In the genomic region with DNA sequence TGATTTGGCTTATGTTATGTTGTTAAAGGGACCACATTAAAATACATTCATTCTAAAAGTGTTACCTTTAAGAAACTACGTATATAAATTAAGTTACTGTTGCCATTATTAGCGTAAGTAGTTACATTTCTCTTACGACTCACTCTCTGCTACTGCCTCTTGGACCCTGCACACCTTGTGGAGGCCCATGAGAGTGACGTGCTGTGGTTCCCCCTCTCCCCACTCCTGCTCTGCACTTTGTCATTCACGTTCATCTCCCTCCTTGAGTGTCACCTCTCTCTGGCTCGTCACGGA, we compare ENCODE assay signal across 1 cellular context.
TF ChIP-seq lines count a peak whose summit lies in the region.

No MANE protein-coding gene starts in this region.

TF ChIP-seq in HepG2, 621 proteins besides CTCF, POLR2A, EP300 and RAD21 (continues in another document):
- TF ChIP-seq CBFB (CRISPR knock-in tag; IDR thresholded peaks at IDR 0.05), result no peak
- no peak for TF ChIP-seq ZFP36L1 (CRISPR knock-in tag; IDR thresholded peaks at IDR 0.05)
- 0 out of 2 replicates have a peak, but pooled peaks have one; percentile 74 for TF ChIP-seq ZBTB38 (CRISPR knock-in tag; IDR thresholded peaks at IDR 0.05)
- TF ChIP-seq ZMYM2 (CRISPR knock-in tag; IDR thresholded peaks at IDR 0.05), result no peak
- TF ChIP-seq ZNF629 (CRISPR knock-in tag; conservative IDR thresholded peaks at IDR 0.05), result no peak
- 0 out of 2 replicates have a peak, but pooled peaks have one; percentile 72 for TF ChIP-seq TIGD3 (CRISPR knock-in tag; IDR thresholded peaks at IDR 0.05; ENCODE audit: borderline replicate concordance)
- no peak for TF ChIP-seq MZF1 (CRISPR knock-in tag; IDR thresholded peaks at IDR 0.05; ENCODE audit: borderline replicate concordance)
- no peak for TF ChIP-seq KDM2A (CRISPR knock-in tag; IDR thresholded peaks at IDR 0.05; ENCODE audit: borderline replicate concordance, low read depth)
- TF ChIP-seq, protein P1, sequence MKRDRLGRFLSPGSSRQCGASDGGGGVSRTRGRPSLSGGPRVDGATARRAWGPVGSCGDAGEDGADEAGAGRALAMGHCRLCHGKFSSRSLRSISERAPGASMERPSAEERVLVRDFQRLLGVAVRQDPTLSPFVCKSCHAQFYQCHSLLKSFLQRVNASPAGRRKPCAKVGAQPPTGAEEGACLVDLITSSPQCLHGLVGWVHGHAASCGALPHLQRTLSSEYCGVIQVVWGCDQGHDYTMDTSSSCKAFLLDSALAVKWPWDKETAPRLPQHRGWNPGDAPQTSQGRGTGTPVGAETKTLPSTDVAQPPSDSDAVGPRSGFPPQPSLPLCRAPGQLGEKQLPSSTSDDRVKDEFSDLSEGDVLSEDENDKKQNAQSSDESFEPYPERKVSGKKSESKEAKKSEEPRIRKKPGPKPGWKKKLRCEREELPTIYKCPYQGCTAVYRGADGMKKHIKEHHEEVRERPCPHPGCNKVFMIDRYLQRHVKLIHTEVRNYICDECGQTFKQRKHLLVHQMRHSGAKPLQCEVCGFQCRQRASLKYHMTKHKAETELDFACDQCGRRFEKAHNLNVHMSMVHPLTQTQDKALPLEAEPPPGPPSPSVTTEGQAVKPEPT (CRISPR knock-in tag; IDR thresholded peaks at IDR 0.05; ENCODE audit: low read depth), result no peak
- no peak for TF ChIP-seq ZNF605 (CRISPR knock-in tag; IDR thresholded peaks at IDR 0.05)
- TF ChIP-seq, protein P2, sequence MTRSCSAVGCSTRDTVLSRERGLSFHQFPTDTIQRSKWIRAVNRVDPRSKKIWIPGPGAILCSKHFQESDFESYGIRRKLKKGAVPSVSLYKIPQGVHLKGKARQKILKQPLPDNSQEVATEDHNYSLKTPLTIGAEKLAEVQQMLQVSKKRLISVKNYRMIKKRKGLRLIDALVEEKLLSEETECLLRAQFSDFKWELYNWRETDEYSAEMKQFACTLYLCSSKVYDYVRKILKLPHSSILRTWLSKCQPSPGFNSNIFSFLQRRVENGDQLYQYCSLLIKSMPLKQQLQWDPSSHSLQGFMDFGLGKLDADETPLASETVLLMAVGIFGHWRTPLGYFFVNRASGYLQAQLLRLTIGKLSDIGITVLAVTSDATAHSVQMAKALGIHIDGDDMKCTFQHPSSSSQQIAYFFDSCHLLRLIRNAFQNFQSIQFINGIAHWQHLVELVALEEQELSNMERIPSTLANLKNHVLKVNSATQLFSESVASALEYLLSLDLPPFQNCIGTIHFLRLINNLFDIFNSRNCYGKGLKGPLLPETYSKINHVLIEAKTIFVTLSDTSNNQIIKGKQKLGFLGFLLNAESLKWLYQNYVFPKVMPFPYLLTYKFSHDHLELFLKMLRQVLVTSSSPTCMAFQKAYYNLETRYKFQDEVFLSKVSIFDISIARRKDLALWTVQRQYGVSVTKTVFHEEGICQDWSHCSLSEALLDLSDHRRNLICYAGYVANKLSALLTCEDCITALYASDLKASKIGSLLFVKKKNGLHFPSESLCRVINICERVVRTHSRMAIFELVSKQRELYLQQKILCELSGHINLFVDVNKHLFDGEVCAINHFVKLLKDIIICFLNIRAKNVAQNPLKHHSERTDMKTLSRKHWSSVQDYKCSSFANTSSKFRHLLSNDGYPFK (CRISPR knock-in tag; IDR thresholded peaks at IDR 0.05; ENCODE audit: borderline replicate concordance), result peak; percentile 69; the same call in 1 of the 2 replicates
- no peak for TF ChIP-seq BORCS8-MEF2B (CRISPR knock-in tag; IDR thresholded peaks at IDR 0.05)
- TF ChIP-seq ZNF713 (CRISPR knock-in tag; IDR thresholded peaks at IDR 0.05), result 0 out of 2 replicates have a peak, but pooled peaks have one; percentile 63
- TF ChIP-seq CHCHD3 (CRISPR knock-in tag; IDR thresholded peaks at IDR 0.05), result peak; percentile 87; the same call in 1 of the 2 replicates
- no peak for TF ChIP-seq SRY (CRISPR knock-in tag; IDR thresholded peaks at IDR 0.05)
- no peak for TF ChIP-seq ZNF543 (CRISPR knock-in tag; IDR thresholded peaks at IDR 0.05)
- 0 out of 2 replicates have a peak, but pooled peaks have one; percentile 11 for TF ChIP-seq ZNF558 (CRISPR knock-in tag; IDR thresholded peaks at IDR 0.05; ENCODE audit: borderline replicate concordance)
- TF ChIP-seq ZNF883 (CRISPR knock-in tag; IDR thresholded peaks at IDR 0.05; ENCODE audit: not compliant biosample characterization), result peak; percentile 74
- TF ChIP-seq CREB1 (IDR thresholded peaks at IDR 0.05), result peak; percentile 68
- TF ChIP-seq CREB1 (CRISPR knock-in tag; IDR thresholded peaks at IDR 0.05), result no peak
- no peak for TF ChIP-seq CC2D1A (CRISPR knock-in tag; IDR thresholded peaks at IDR 0.05)
- no peak for TF ChIP-seq SUZ12 (IDR thresholded peaks at IDR 0.05; ENCODE audit: low read depth, low read length)
- no peak for TF ChIP-seq MYC (CRISPR knock-in tag; IDR thresholded peaks at IDR 0.05; ENCODE audit: borderline replicate concordance)
- no peak for TF ChIP-seq ZNF317 (CRISPR knock-in tag; IDR thresholded peaks at IDR 0.05)
- TF ChIP-seq ZNF331 (CRISPR knock-in tag; IDR thresholded peaks at IDR 0.05), result no peak
- TF ChIP-seq CBX5 (CRISPR knock-in tag; IDR thresholded peaks at IDR 0.05; ENCODE audit: borderline replicate concordance), result no peak
- TF ChIP-seq YEATS4 (CRISPR knock-in tag; IDR thresholded peaks at IDR 0.05; ENCODE audit: borderline replicate concordance), result no peak
- TF ChIP-seq RCOR2 (CRISPR knock-in tag; IDR thresholded peaks at IDR 0.05), result no peak
- no peak for TF ChIP-seq UBTF (CRISPR knock-in tag; IDR thresholded peaks at IDR 0.05)
- TF ChIP-seq TBX2 (CRISPR knock-in tag; IDR thresholded peaks at IDR 0.05; ENCODE audit: borderline replicate concordance), result peak; percentile 63
- 0 out of 2 replicates have a peak, but pooled peaks have one; percentile 58 for TF ChIP-seq SSRP1 (CRISPR knock-in tag; IDR thresholded peaks at IDR 0.05)
- no peak for TF ChIP-seq DR1 (CRISPR knock-in tag; IDR thresholded peaks at IDR 0.05)
- TF ChIP-seq ZNF496 (CRISPR knock-in tag; IDR thresholded peaks at IDR 0.05; ENCODE audit: insufficient replicate concordance), result no peak
- TF ChIP-seq ZNF619 (CRISPR knock-in tag; IDR thresholded peaks at IDR 0.05), result 0 out of 2 replicates have a peak, but pooled peaks have one; percentile 25
- TF ChIP-seq SMAD1 (CRISPR knock-in tag; IDR thresholded peaks at IDR 0.05; ENCODE audit: borderline replicate concordance, low read depth), result peak; percentile 85; the same call in 1 of the 2 replicates
- peak; percentile 89; the same call in 1 of the 2 replicates for TF ChIP-seq ZNF225 (CRISPR knock-in tag; IDR thresholded peaks at IDR 0.05)
- TF ChIP-seq ARNT2 (CRISPR knock-in tag; IDR thresholded peaks at IDR 0.05; ENCODE audit: low read depth), result 0 out of 2 replicates have a peak, but pooled peaks have one; percentile 61
- TF ChIP-seq ZNF564 (CRISPR knock-in tag; IDR thresholded peaks at IDR 0.05), result 0 out of 2 replicates have a peak, but pooled peaks have one; percentile 4
- no peak for TF ChIP-seq NONO (IDR thresholded peaks at IDR 0.05)
- peak; percentile 64; the same call in 1 of the 2 replicates for TF ChIP-seq NONO (CRISPR knock-in tag; conservative IDR thresholded peaks at IDR 0.05)
- 0 out of 2 replicates have a peak, but pooled peaks have one; percentile 15 for TF ChIP-seq ZKSCAN5 (CRISPR knock-in tag; IDR thresholded peaks at IDR 0.05)
- no peak for TF ChIP-seq ZNF124 (CRISPR knock-in tag; IDR thresholded peaks at IDR 0.05)
- TF ChIP-seq, protein P3, sequence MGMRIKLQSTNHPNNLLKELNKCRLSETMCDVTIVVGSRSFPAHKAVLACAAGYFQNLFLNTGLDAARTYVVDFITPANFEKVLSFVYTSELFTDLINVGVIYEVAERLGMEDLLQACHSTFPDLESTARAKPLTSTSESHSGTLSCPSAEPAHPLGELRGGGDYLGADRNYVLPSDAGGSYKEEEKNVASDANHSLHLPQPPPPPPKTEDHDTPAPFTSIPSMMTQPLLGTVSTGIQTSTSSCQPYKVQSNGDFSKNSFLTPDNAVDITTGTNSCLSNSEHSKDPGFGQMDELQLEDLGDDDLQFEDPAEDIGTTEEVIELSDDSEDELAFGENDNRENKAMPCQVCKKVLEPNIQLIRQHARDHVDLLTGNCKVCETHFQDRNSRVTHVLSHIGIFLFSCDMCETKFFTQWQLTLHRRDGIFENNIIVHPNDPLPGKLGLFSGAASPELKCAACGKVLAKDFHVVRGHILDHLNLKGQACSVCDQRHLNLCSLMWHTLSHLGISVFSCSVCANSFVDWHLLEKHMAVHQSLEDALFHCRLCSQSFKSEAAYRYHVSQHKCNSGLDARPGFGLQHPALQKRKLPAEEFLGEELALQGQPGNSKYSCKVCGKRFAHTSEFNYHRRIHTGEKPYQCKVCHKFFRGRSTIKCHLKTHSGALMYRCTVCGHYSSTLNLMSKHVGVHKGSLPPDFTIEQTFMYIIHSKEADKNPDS (CRISPR knock-in tag; IDR thresholded peaks at IDR 0.05), result no peak
- TF ChIP-seq BHLHE40 (IDR thresholded peaks at IDR 0.05; ENCODE audit: low read length), result peak; percentile 24; the same call in 1 of the 2 replicates
- TF ChIP-seq ZNF280D (CRISPR knock-in tag; IDR thresholded peaks at IDR 0.05), result 0 out of 2 replicates have a peak, but pooled peaks have one; percentile 67
- no peak for TF ChIP-seq ZNF609 (CRISPR knock-in tag; IDR thresholded peaks at IDR 0.05; ENCODE audit: borderline replicate concordance)
